Comparison of ENCODE assay signal across 19 cellular contexts in genomic region chr9:122164286-122164685, GRCh38. TPM values are rescaled to one million over a fixed set of nuclear protein-coding genes. Genes with fewer than 3 reads are reported as not detected.
DNase-seq lines count a peak whose midpoint lies in the region; ATAC-seq and TF ChIP-seq lines count a peak whose summit lies in the region.
"Had no signal": no experiment of that assay in that cellular context is flagged by ENCODE, and none has a peak within 500 bp of the region (broad histone marks: within the 10 kb centered on the region; RNA-seq: fewer than 3 reads in every experiment).

No MANE protein-coding gene starts in this region.

- H3K27ac ChIP-seq in muscle layer of colon (ENCODE audit: low read depth, low read length) (peak overlapping the region; percentile 57), stomach smooth muscle (ENCODE audit: low read length) (peak overlapping the region; percentile 66), uterus (peak overlapping the region in 1 of 2 donors; percentile 42), foreskin keratinocyte (no peak overlapping the region), right lobe of liver (no peak overlapping the region)
- H3K27ac ChIP-seq: GM23248, HL-60 had no signal

- H3K9me3 ChIP-seq in muscle layer of colon (ENCODE audit: low read length) = no peaks in the 10 kb centered on the region
- H3K9me3 ChIP-seq in stomach smooth muscle (ENCODE audit: control insufficient read depth in 2 of 2, low read length in 2 of 2) = no peaks in the 10 kb centered on the region
- H3K9me3 ChIP-seq in uterus = no peaks in the 10 kb centered on the region
- H3K9me3 ChIP-seq in right lobe of liver = no peaks in the 10 kb centered on the region
- H3K9me3 ChIP-seq: BE2C, HAP-1 had no signal

- TF ChIP-seq CTCF in fibroblast of the aortic adventitia (IDR thresholded peaks at IDR 0.05; ENCODE audit: insufficient read depth, low read length) (no peak), uterus (IDR thresholded peaks at IDR 0.05) (no peak), foreskin keratinocyte (conservative IDR thresholded peaks at IDR 0.05) (no peak), right lobe of liver (IDR thresholded peaks at IDR 0.05) (no peak)

- intact Hi-C loops in uterus (cut with DNase I; ENCODE audit: low total_unique reads) (no loop called here), right lobe of liver (cut with DNase I) (no loop called here)

- ATAC-seq in foreskin keratinocyte (no peak), right lobe of liver (no peak)

- no peak overlapping the region for H3K27ac Mint-ChIP-seq in activated naive CD4-positive, alpha-beta T cell treated with anti-CD3 and anti-CD28 coated beads, Interleukin-2, amount 10 ng/mL, durations not matched to agents 7 days and 5 days

- H3K9ac ChIP-seq in muscle layer of colon (ENCODE audit: low read length) (no peak overlapping the region), stomach smooth muscle (ENCODE audit: low read length in 2 of 2) (peak overlapping the region; percentile 44 to 66)
- H3K9ac ChIP-seq: GM23248 had no signal

- H3K4me1 ChIP-seq in muscle layer of colon (ENCODE audit: insufficient read depth, low read length) = peaks cover 17% of the 10 kb centered on the region
- peaks cover 15% of the 10 kb centered on the region for H3K4me1 ChIP-seq in stomach smooth muscle (ENCODE audit: control insufficient read depth, insufficient read depth, low read length)
- no peaks in the 10 kb centered on the region for H3K4me1 ChIP-seq in uterus
- no peaks in the 10 kb centered on the region for H3K4me1 ChIP-seq in foreskin keratinocyte
- peaks cover 0 to 3% (median 0%) of the 10 kb centered on the region in 4 donors for H3K4me1 ChIP-seq in right lobe of liver
- H3K4me1 ChIP-seq: BE2C, HAP-1 had no signal

- H3K36me3 ChIP-seq in muscle layer of colon (ENCODE audit: insufficient read depth, low read length) = no peaks in the 10 kb centered on the region
- H3K36me3 ChIP-seq in stomach smooth muscle (ENCODE audit: control insufficient read depth in 2 of 2, insufficient read depth in 2 of 2, low read length in 2 of 2) = peaks cover 3 to 4% of the 10 kb centered on the region in 2 donors
- no peaks in the 10 kb centered on the region for H3K36me3 ChIP-seq in uterus
- no peaks in the 10 kb centered on the region for H3K36me3 ChIP-seq in right lobe of liver
- H3K36me3 ChIP-seq: BE2C, HAP-1 had no signal

- H3K27me3 ChIP-seq in muscle layer of colon (ENCODE audit: control insufficient read depth in 1 of 2, insufficient read depth in 2 of 2, low read length in 2 of 2) (no peaks in the 10 kb centered on the region), stomach smooth muscle (ENCODE audit: control insufficient read depth in 1 of 2, insufficient read depth in 2 of 2, low read length in 2 of 2) (no peaks in the 10 kb centered on the region), uterus (no peaks in the 10 kb centered on the region), foreskin keratinocyte (peaks cover 27% of the 10 kb centered on the region), right lobe of liver (no peaks in the 10 kb centered on the region)

- DNase-seq in fibroblast of the aortic adventitia (ENCODE audit: low read depth) (peak; percentile 13), uterus (peak; percentile 60 to 65), foreskin keratinocyte (no peak), NCI-H1694 treated with DMSO at 0.1 percent for 48 hours (lab: John Stamatoyannopoulos, UW) (no peak), right lobe of liver (no peak)
- DNase-seq in activated naive CD4-positive, alpha-beta T cell treated with anti-CD3 and anti-CD28 coated beads, Interleukin-2, amount 10 ng/mL, durations not matched to agents 7 days and 5 days = no peak
- DNase-seq: ACHN; BE2C; C1 segment of cervical spinal cord; CD4-positive, CD25-positive, alpha-beta regulatory T cell; CD8-positive, alpha-beta memory T cell; COR-L47; GM23248 had no signal

- peaks cover 7% of the 10 kb centered on the region for H3K4me1 Mint-ChIP-seq in activated naive CD4-positive, alpha-beta T cell treated with anti-CD3 and anti-CD28 coated beads, Interleukin-2, amount 10 ng/mL, durations not matched to agents 7 days and 5 days

- TF ChIP-seq POLR2A in uterus (IDR thresholded peaks at IDR 0.05) = no peak
- no peak for TF ChIP-seq POLR2A in right lobe of liver (IDR thresholded peaks at IDR 0.05)

- H3K9me3 Mint-ChIP-seq in activated naive CD4-positive, alpha-beta T cell treated with anti-CD3 and anti-CD28 coated beads, Interleukin-2, amount 10 ng/mL, durations not matched to agents 7 days and 5 days = peaks cover 5% of the 10 kb centered on the region

- H3K36me3 Mint-ChIP-seq in activated naive CD4-positive, alpha-beta T cell treated with anti-CD3 and anti-CD28 coated beads, Interleukin-2, amount 10 ng/mL, durations not matched to agents 7 days and 5 days = peaks cover 2% of the 10 kb centered on the region

- peaks cover 48% of the 10 kb centered on the region for H3K27me3 Mint-ChIP-seq in activated naive CD4-positive, alpha-beta T cell treated with anti-CD3 and anti-CD28 coated beads, Interleukin-2, amount 10 ng/mL, durations not matched to agents 7 days and 5 days

- no peak overlapping the region for H3K4me3 Mint-ChIP-seq in activated naive CD4-positive, alpha-beta T cell treated with anti-CD3 and anti-CD28 coated beads, Interleukin-2, amount 10 ng/mL, durations not matched to agents 7 days and 5 days
- H3K4me3 Mint-ChIP-seq: CD4-positive, CD25-positive, alpha-beta regulatory T cell had no signal

- CTCF ChIA-PET in activated naive CD4-positive, alpha-beta T cell treated with anti-CD3 and anti-CD28 coated beads, Interleukin-2, amount 10 ng/mL, durations not matched to agents 7 days and 5 days (lab: Charles Lee) = no interaction called here

- H3K4me3 ChIP-seq in fibroblast of the aortic adventitia (ENCODE audit: low read depth, low read length) (no peak overlapping the region), muscle layer of colon (ENCODE audit: low read depth in 1 of 2, low read length in 2 of 2) (peak overlapping the region in 1 of 2 donors; percentile 53), stomach smooth muscle (ENCODE audit: low read length in 2 of 2) (peak overlapping the region; percentile 49 to 62), uterus (no peak overlapping the region), right lobe of liver (no peak overlapping the region)
- H3K4me3 ChIP-seq: GM23248, HAP-1 had no signal

- 37% methylated on average over 2 of the region's 2 CpGs for WGBS in right lobe of liver (ENCODE audit: insufficient coverage, low coverage, low lambda C conversion rate, missing lambda C conversion rate)

RNA-seq across cellular contexts. Expression of gene MORN5, which starts 4.6 kb away (rescaled TPM):
- total RNA-seq in fibroblast of the aortic adventitia (ENCODE audit: low replicate concordance) (not detected in 2 replicates), uterus (10 to 100 TPM in 1 of 4 donors, 1 to 10 TPM in 1, not detected in 2; 1.8 to 12.6 TPM), foreskin keratinocyte (not detected in 2 replicates), right lobe of liver (not detected)
- polyA plus RNA-seq in foreskin keratinocyte = not detected in 2 replicates
- total RNA-seq: CD4-positive, CD25-positive, alpha-beta regulatory T cell; CD8-positive, alpha-beta memory T cell; GM23248; H4; HT1080 had no signal
- polyA plus RNA-seq: CD4-positive, CD25-positive, alpha-beta regulatory T cell; CD8-positive, alpha-beta memory T cell; GM23248 had no signal

RNA-seq across cellular contexts. Expression of gene NDUFA8, which starts 4.7 kb away (rescaled TPM):
- total RNA-seq in fibroblast of the aortic adventitia (ENCODE audit: low replicate concordance) (23.5 and 25.2 TPM in 2 replicates), uterus (10 to 100 TPM; 22.8 to 39.2 (median 31.4) TPM), foreskin keratinocyte (70.4 and 82.4 TPM in 2 replicates), right lobe of liver (10 to 100 TPM; 27.3 to 43.9 (median 29.0) TPM)
- 129 and 142 TPM in 2 replicates for polyA plus RNA-seq in foreskin keratinocyte

Comparison
In these comparisons a context has a peak if more than half of its experiments do, and no peak if none do; other contexts are left out.
1. DNase-seq: peak in fibroblast of the aortic adventitia (single experiment) and uterus (2 of 2); none in activated naive CD4-positive, alpha-beta T cell treated with anti-CD3 and anti-CD28 coated beads, Interleukin-2, amount 10 ng/mL, durations not matched to agents 7 days and 5 days (single experiment), foreskin keratinocyte (0 of 2), NCI-H1694 treated with DMSO at 0.1 percent for 48 hours (single experiment) and right lobe of liver (0 of 3).
2. H3K4me3 ChIP-seq: peak in stomach smooth muscle (2 of 2); none in fibroblast of the aortic adventitia (single experiment), uterus (0 of 2) and right lobe of liver (0 of 3).
3. H3K27ac ChIP-seq: peak in muscle layer of colon (single experiment) and stomach smooth muscle (single experiment); none in foreskin keratinocyte (single experiment) and right lobe of liver (0 of 3).